1 cellular context compared by ENCODE assay signal in genomic region chr3:160052385-160053047, GRCh38.
TF ChIP-seq lines count a peak whose summit lies in the region.

No MANE protein-coding gene starts in this region.

TF ChIP-seq in SK-N-SH, 30 proteins besides CTCF, POLR2A, EP300 and RAD21 (continued from another document):
- TF ChIP-seq SIN3A (IDR thresholded peaks at IDR 0.05; ENCODE audit: borderline replicate concordance, low read depth, low read length) (no peak), MXI1 (IDR thresholded peaks at IDR 0.05; ENCODE audit: low read depth, low read length) (no peak), NRF1 (IDR thresholded peaks at IDR 0.05; ENCODE audit: low read depth, low read length) (no peak), FOSL2 (IDR thresholded peaks at IDR 0.05; ENCODE audit: borderline replicate concordance, low read depth) (no peak), RXRA (IDR thresholded peaks at IDR 0.05; ENCODE audit: borderline replicate concordance, low read depth) (no peak), RCOR1 (IDR thresholded peaks at IDR 0.05; ENCODE audit: low read length) (no peak), EZH2phosphoT487 (IDR thresholded peaks at IDR 0.05; ENCODE audit: borderline replicate concordance, low read depth) (no peak), TCF12 (IDR thresholded peaks at IDR 0.05) (no peak), PBX3 (IDR thresholded peaks at IDR 0.05) (no peak)
